22 cellular contexts compared by ENCODE assay signal in genomic region chr6:3630258-3630828, GRCh38.
DNase-seq lines count a peak whose midpoint lies in the region; ATAC-seq, FAIRE-seq and TF ChIP-seq lines count a peak whose summit lies in the region.
"Had no signal": no experiment of that assay in that cellular context is flagged by ENCODE, and none has a peak within 500 bp of the region (broad histone marks: within the 10 kb centered on the region; RNA-seq: fewer than 3 reads in every experiment).

No MANE protein-coding gene starts in this region.

- DNase-seq in cardiac septum (ENCODE audit: low spot score) (peak; percentile 26), heart right ventricle (no peak), dermis blood vessel endothelial cell (peak; percentile 5), neural crest cell (ENCODE audit: low read depth, low spot score) (no peak), aorta (peak in 1 of 2 donors; percentile 60), kidney (no peak), NCI-H1092 (lab: John Stamatoyannopoulos, UW) (no peak)
- no peak for DNase-seq in activated T-helper 1 cell treated with anti-CD3 and anti-CD28 coated beads, Interleukin-12 subunit alpha, Interleukin-12 subunit beta, Interleukin-2, Interleukin-4 antibody, amounts not matched to agents 30 ng/mL and 10 ng/mL and 1 ng/mL, durations not matched to agents 14 hours and 24 hours and 36 hours (ENCODE audit: low spot score)
- DNase-seq: 8988T; Caco-2; CD4-positive, alpha-beta T cell; GM23248; NCI-H187; NCI-H2107; NCI-H510A; NCI-H774; OCI-M1; Right ventricle myocardium superior had no signal

- H3K36me3 ChIP-seq in heart right ventricle (no peaks in the 10 kb centered on the region), aorta (ENCODE audit: control insufficient read depth in 1 of 2, insufficient read depth in 2 of 2, low read length in 1 of 2) (no peaks in the 10 kb centered on the region), kidney (ENCODE audit: control insufficient read depth in 1 of 2, insufficient read depth in 2 of 2, low read length in 2 of 2) (no peaks in the 10 kb centered on the region)

- H3K9me3 Mint-ChIP-seq in neural crest cell = no peaks in the 10 kb centered on the region
- H3K9me3 Mint-ChIP-seq in activated T-helper 1 cell treated with anti-CD3 and anti-CD28 coated beads, Interleukin-12 subunit alpha, Interleukin-12 subunit beta, Interleukin-2, Interleukin-4 antibody, amounts not matched to agents 30 ng/mL and 10 ng/mL and 1 ng/mL, durations not matched to agents 14 hours and 24 hours and 36 hours = no peaks in the 10 kb centered on the region
- H3K9me3 Mint-ChIP-seq: CD4-positive, alpha-beta T cell had no signal

- H3K4me1 ChIP-seq in heart right ventricle = peaks cover 0 to 6% (median 0%) of the 10 kb centered on the region in 9 donors
- H3K4me1 ChIP-seq in aorta (ENCODE audit: control insufficient read depth in 1 of 2, insufficient read depth in 2 of 2, low read length in 2 of 2) = no peaks in the 10 kb centered on the region
- H3K4me1 ChIP-seq in kidney (ENCODE audit: control insufficient read depth in 1 of 2, insufficient read depth in 1 of 2, low read depth in 1 of 2, low read length in 2 of 2) = no peaks in the 10 kb centered on the region
- H3K4me1 ChIP-seq: Caco-2 had no signal

- FAIRE-seq in kidney (lab: Jason Lieb, UNC) = no peak
- FAIRE-seq: GM12878, GM18507 had no signal

- H3K27me3 ChIP-seq in heart right ventricle = peaks cover 0 to 36% (median 15%) of the 10 kb centered on the region in 7 donors
- no peaks in the 10 kb centered on the region for H3K27me3 ChIP-seq in aorta (ENCODE audit: control insufficient read depth in 1 of 2, insufficient read depth in 2 of 2, low read length in 1 of 2)

- no peak overlapping the region for H3K4me3 Mint-ChIP-seq in neural crest cell
- H3K4me3 Mint-ChIP-seq in activated T-helper 1 cell treated with anti-CD3 and anti-CD28 coated beads, Interleukin-12 subunit alpha, Interleukin-12 subunit beta, Interleukin-2, Interleukin-4 antibody, amounts not matched to agents 30 ng/mL and 10 ng/mL and 1 ng/mL, durations not matched to agents 14 hours and 24 hours and 36 hours = no peak overlapping the region
- H3K4me3 Mint-ChIP-seq: CD4-positive, alpha-beta T cell had no signal

- TF ChIP-seq CTCF in heart right ventricle (IDR thresholded peaks at IDR 0.05) (no peak), neural crest cell (conservative IDR thresholded peaks at IDR 0.05) (no peak), kidney (IDR thresholded peaks at IDR 0.05; ENCODE audit: borderline replicate concordance, extremely low read depth, insufficient read depth) (no peak)

- no peaks in the 10 kb centered on the region for H3K36me3 Mint-ChIP-seq in neural crest cell (ENCODE audit: low read depth)
- no peaks in the 10 kb centered on the region for H3K36me3 Mint-ChIP-seq in activated T-helper 1 cell treated with anti-CD3 and anti-CD28 coated beads, Interleukin-12 subunit alpha, Interleukin-12 subunit beta, Interleukin-2, Interleukin-4 antibody, amounts not matched to agents 30 ng/mL and 10 ng/mL and 1 ng/mL, durations not matched to agents 14 hours and 24 hours and 36 hours (ENCODE audit: low read depth)

- ATAC-seq in heart right ventricle (no peak), aorta (ENCODE audit: low FRiP score) (peak; percentile 11)
- ATAC-seq: GM12878, HCT116 had no signal

- WGBS in heart right ventricle, 2 donors = 88 to 92% methylated on average over 4 of the region's 4 CpGs
- WGBS in aorta, 2 donors = 94 to 97% methylated on average over 4 of the region's 4 CpGs

- H3K9me3 ChIP-seq in heart right ventricle (no peaks in the 10 kb centered on the region), aorta (ENCODE audit: control insufficient read depth, low read length) (no peaks in the 10 kb centered on the region), kidney (ENCODE audit: control insufficient read depth in 1 of 2, low read length in 2 of 2) (no peaks in the 10 kb centered on the region)
- H3K9me3 ChIP-seq: Caco-2 had no signal

- H3K4me1 Mint-ChIP-seq in neural crest cell = peaks cover 41% of the 10 kb centered on the region
- H3K4me1 Mint-ChIP-seq in activated T-helper 1 cell treated with anti-CD3 and anti-CD28 coated beads, Interleukin-12 subunit alpha, Interleukin-12 subunit beta, Interleukin-2, Interleukin-4 antibody, amounts not matched to agents 30 ng/mL and 10 ng/mL and 1 ng/mL, durations not matched to agents 14 hours and 24 hours and 36 hours (ENCODE audit: low read depth) = no peaks in the 10 kb centered on the region

- no peak overlapping the region for H3K9ac ChIP-seq in kidney (ENCODE audit: low read length in 2 of 2)
- H3K9ac ChIP-seq: GM23248 had no signal

- H3K27ac ChIP-seq in heart right ventricle (no peak overlapping the region), aorta (ENCODE audit: low read depth in 1 of 2, low read length in 2 of 2) (no peak overlapping the region), kidney (ENCODE audit: low read depth in 2 of 2, low read length in 2 of 2) (no peak overlapping the region)
- H3K27ac ChIP-seq: GM23248, SK-N-MC had no signal

- intact Hi-C loops in cardiac septum (cut with DNase I) (no loop called here), heart right ventricle (cut with DNase I) (no loop called here), aorta (cut with DNase I) (no loop called here), kidney (cut with DNase I) (no loop called here)
- intact Hi-C loops in activated T-helper 1 cell treated with anti-CD3 and anti-CD28 coated beads, Interleukin-12 subunit alpha, Interleukin-12 subunit beta, Interleukin-2, Interleukin-4 antibody, amounts not matched to agents 30 ng/mL and 10 ng/mL and 1 ng/mL, durations not matched to agents 14 hours and 24 hours and 36 hours (cut with micrococcal nuclease) = no loop called here

- no peaks in the 10 kb centered on the region for H3K27me3 Mint-ChIP-seq in neural crest cell (ENCODE audit: low read depth)
- peaks cover 9% of the 10 kb centered on the region for H3K27me3 Mint-ChIP-seq in activated T-helper 1 cell treated with anti-CD3 and anti-CD28 coated beads, Interleukin-12 subunit alpha, Interleukin-12 subunit beta, Interleukin-2, Interleukin-4 antibody, amounts not matched to agents 30 ng/mL and 10 ng/mL and 1 ng/mL, durations not matched to agents 14 hours and 24 hours and 36 hours (ENCODE audit: insufficient read depth)

- H3K27ac Mint-ChIP-seq in neural crest cell (ENCODE audit: unreplicated experiment) = peak overlapping the region; percentile 83
- H3K27ac Mint-ChIP-seq in activated T-helper 1 cell treated with anti-CD3 and anti-CD28 coated beads, Interleukin-12 subunit alpha, Interleukin-12 subunit beta, Interleukin-2, Interleukin-4 antibody, amounts not matched to agents 30 ng/mL and 10 ng/mL and 1 ng/mL, durations not matched to agents 14 hours and 24 hours and 36 hours = no peak overlapping the region
- H3K27ac Mint-ChIP-seq: CD4-positive, alpha-beta T cell had no signal

- H3K4me3 ChIP-seq in heart right ventricle (no peak overlapping the region), aorta (ENCODE audit: low read length in 2 of 2) (no peak overlapping the region), kidney (ENCODE audit: low read length in 2 of 2) (no peak overlapping the region)
- H3K4me3 ChIP-seq: GM12878, GM23248, SK-N-MC had no signal

Comparison
In these comparisons a context has a peak if more than half of its experiments do, and no peak if none do; other contexts are left out.
1. DNase-seq: peak in cardiac septum (single experiment) and dermis blood vessel endothelial cell (single experiment); none in heart right ventricle (0 of 2), neural crest cell (single experiment), kidney (single experiment), activated T-helper 1 cell treated with anti-CD3 and anti-CD28 coated beads, Interleukin-12 subunit alpha, Interleukin-12 subunit beta, Interleukin-2, Interleukin-4 antibody, amounts not matched to agents 30 ng/mL and 10 ng/mL and 1 ng/mL, durations not matched to agents 14 hours and 24 hours and 36 hours (single experiment) and NCI-H1092 (single experiment).